10 cellular contexts compared by ENCODE assay signal in the genomic region with DNA sequence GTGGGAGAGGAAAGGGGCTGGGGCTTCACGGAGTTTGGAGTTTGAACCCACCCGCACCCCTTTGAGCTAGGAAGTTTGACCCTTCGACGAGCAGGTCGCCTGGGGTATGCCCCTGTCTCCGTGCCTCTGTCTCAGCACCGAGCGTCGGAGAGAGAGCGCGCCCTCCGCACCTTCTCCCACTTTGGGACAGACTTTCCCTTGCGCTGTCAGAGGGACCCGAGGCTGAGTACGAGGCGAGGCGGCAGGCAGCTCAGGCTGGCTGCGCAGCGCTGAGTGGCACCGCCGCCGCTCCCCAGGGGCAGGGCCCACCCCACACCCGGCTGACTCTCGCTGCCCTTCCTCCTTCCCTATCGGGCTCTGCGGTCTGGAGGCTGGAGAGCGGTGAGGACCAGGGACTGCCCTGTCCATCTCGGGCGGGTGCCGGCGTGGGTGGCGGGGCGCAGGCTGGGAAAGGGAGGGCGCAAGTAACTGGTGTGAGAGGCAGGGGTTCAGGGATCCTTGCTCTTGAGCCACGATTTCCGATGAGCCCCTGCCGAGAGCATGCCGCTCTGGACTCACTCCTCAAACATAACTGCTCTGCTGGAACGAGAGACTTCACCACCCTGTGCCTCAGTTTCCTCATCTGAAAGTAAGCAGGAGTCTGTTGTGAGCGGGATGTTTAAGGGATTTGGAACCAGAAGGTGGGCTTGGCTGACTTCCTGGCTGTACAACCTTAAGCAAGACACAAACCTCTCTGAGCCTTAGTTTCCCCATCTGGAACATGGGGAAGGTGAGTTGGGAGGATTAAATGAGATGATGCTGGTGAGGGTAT. TPM values are rescaled to one million over a fixed set of nuclear protein-coding genes. Genes with fewer than 3 reads are reported as not detected.
A peak's percentile ranks its signal among the peaks of the same experiment; 100 is the strongest.
DNase-seq lines count a peak whose midpoint lies in the region; ATAC-seq and TF ChIP-seq lines count a peak whose summit lies in the region.
"Had no signal": no experiment of that assay in that cellular context is flagged by ENCODE, and none has a peak within 500 bp of the region (broad histone marks: within the 10 kb centered on the region; RNA-seq: fewer than 3 reads in every experiment).

No MANE protein-coding gene starts in this region.

- peaks cover 64 to 79% (median 68%) of the 10 kb centered on the region in 5 donors for H3K27me3 Mint-ChIP-seq in naive thymus-derived CD4-positive, alpha-beta T cell

- H3K9me3 Mint-ChIP-seq in naive thymus-derived CD4-positive, alpha-beta T cell: peaks cover 0 to 5% (median 0%) of the 10 kb centered on the region in 11 donors

- intact Hi-C loops in esophagus muscularis mucosa (cut with DNase I): no loop called here
- intact Hi-C loops in naive thymus-derived CD4-positive, alpha-beta T cell (cut with micrococcal nuclease): loop anchor here in 1 of 2 donors (2.0 kb wide), 1 partner anchor 19 kb away; no protein-coding TSS in a partner anchor

- no peak for TF ChIP-seq CTCF in esophagus muscularis mucosa (IDR thresholded peaks at IDR 0.05)

- ATAC-seq in naive thymus-derived CD4-positive, alpha-beta T cell: peak; percentile 34
- ATAC-seq in GM18858 (IDR thresholded peaks at IDR 0.05; ENCODE audit: unreplicated experiment) (no peak), GM21367 (IDR thresholded peaks at IDR 0.05; ENCODE audit: unreplicated experiment) (no peak)

- peak overlapping the region; percentile 20 to 79 (median 60) for H3K4me3 Mint-ChIP-seq in naive thymus-derived CD4-positive, alpha-beta T cell

- peak overlapping the region; percentile 75 for H3K9ac ChIP-seq in NT2/D1 (ENCODE audit: insufficient read length, low read depth)

- H3K27me3 ChIP-seq in NT2/D1 (ENCODE audit: insufficient read depth, insufficient read length) (peaks cover 70% of the 10 kb centered on the region), esophagus muscularis mucosa (peaks cover 0 to 64% (median 33%) of the 10 kb centered on the region in 4 donors)
- peaks cover 4 to 13% of the 10 kb centered on the region in 2 donors for H3K27me3 ChIP-seq in naive thymus-derived CD4-positive, alpha-beta T cell (ENCODE audit: control insufficient read depth in 2 of 2, insufficient read depth in 2 of 2, low read length in 2 of 2)

- H3K4me1 Mint-ChIP-seq in naive thymus-derived CD4-positive, alpha-beta T cell: peaks cover 2 to 16% (median 6%) of the 10 kb centered on the region in 7 donors

- CTCF ChIA-PET in naive thymus-derived CD4-positive, alpha-beta T cell (lab: Charles Lee): no interaction called here

- TF ChIP-seq POLR2A in esophagus muscularis mucosa (IDR thresholded peaks at IDR 0.05; ENCODE audit: low read depth): no peak

- no peak overlapping the region for H3K27ac Mint-ChIP-seq in naive thymus-derived CD4-positive, alpha-beta T cell

- H3K36me3 Mint-ChIP-seq in naive thymus-derived CD4-positive, alpha-beta T cell: peaks cover 0 to 2% (median 0%) of the 10 kb centered on the region in 5 donors

- no peaks in the 10 kb centered on the region for H3K9me3 ChIP-seq in NT2/D1 (ENCODE audit: insufficient read depth, low read length)
- peaks cover 0 to 3% (median 0%) of the 10 kb centered on the region in 4 donors for H3K9me3 ChIP-seq in esophagus muscularis mucosa
- H3K9me3 ChIP-seq in naive thymus-derived CD4-positive, alpha-beta T cell (ENCODE audit: control insufficient read depth in 2 of 3, low read length in 3 of 3): no peaks in the 10 kb centered on the region
- H3K9me3 ChIP-seq: neutrophil had no signal

- peaks cover 23% of the 10 kb centered on the region for H3K4me1 ChIP-seq in NT2/D1 (ENCODE audit: insufficient read depth, insufficient read length)
- peaks cover 11 to 29% (median 21%) of the 10 kb centered on the region in 4 donors for H3K4me1 ChIP-seq in esophagus muscularis mucosa
- H3K4me1 ChIP-seq in naive thymus-derived CD4-positive, alpha-beta T cell (ENCODE audit: control insufficient read depth in 2 of 2, insufficient read depth in 2 of 2, low read length in 2 of 2): peaks cover 0 to 11% of the 10 kb centered on the region in 2 donors

- DNase-seq in Ammon's horn (ENCODE audit: low spot score) (peak; percentile 10), NT2/D1 (ENCODE audit: low read depth, low spot score) (no peak), esophagus muscularis mucosa (ENCODE audit: extremely low spot score) (no peak), amygdala (lab: John Stamatoyannopoulos, UW) (no peak), 8988T (no peak)
- DNase-seq in naive thymus-derived CD4-positive, alpha-beta T cell: peak in 1 of 9 donors; percentile 2
- DNase-seq: NCI-H2029 treated with DMSO at 0.1 percent for 48 hours had no signal

- H3K36me3 ChIP-seq in NT2/D1 (ENCODE audit: insufficient read depth, insufficient read length, low read length): no peaks in the 10 kb centered on the region
- no peaks in the 10 kb centered on the region for H3K36me3 ChIP-seq in esophagus muscularis mucosa
- no peaks in the 10 kb centered on the region for H3K36me3 ChIP-seq in naive thymus-derived CD4-positive, alpha-beta T cell (ENCODE audit: control insufficient read depth in 2 of 3, insufficient read depth in 3 of 3, low read length in 3 of 3)
- H3K36me3 ChIP-seq: neutrophil had no signal

- WGBS in esophagus muscularis mucosa: 12% methylated on average over 13 of the region's 40 CpGs

- POLR2A ChIA-PET in naive thymus-derived CD4-positive, alpha-beta T cell (lab: Charles Lee): no interaction called here

- H3K4me3 ChIP-seq in NT2/D1 (ENCODE audit: insufficient read length, low read depth) (peak overlapping the region; percentile 49), esophagus muscularis mucosa (peak overlapping the region; percentile 53 to 62 (median 58))
- H3K4me3 ChIP-seq in naive thymus-derived CD4-positive, alpha-beta T cell (ENCODE audit: low read length): no peak overlapping the region

- no peak for TF ChIP-seq EP300 in esophagus muscularis mucosa (IDR thresholded peaks at IDR 0.05)

- H3K27ac ChIP-seq in esophagus muscularis mucosa (replicated peaks in 1 of 4): no peak overlapping the region
- no peak overlapping the region for H3K27ac ChIP-seq in naive thymus-derived CD4-positive, alpha-beta T cell (ENCODE audit: low read depth, low read length)
- H3K27ac ChIP-seq: neutrophil had no signal

RNA-seq across cellular contexts. Expression of a gene that starts 1.0 kb away (rescaled TPM):
- under 1 TPM in 2 of 4 donors, not detected in 2; 0.23 to 0.50 TPM for total RNA-seq in esophagus muscularis mucosa
- total RNA-seq in naive thymus-derived CD4-positive, alpha-beta T cell: not detected
- not detected for polyA plus RNA-seq in naive thymus-derived CD4-positive, alpha-beta T cell
